16 cellular contexts compared by ENCODE assay signal in genomic region chr4:30744386-30744785, GRCh38. TPM values are rescaled to one million over a fixed set of nuclear protein-coding genes. Genes with fewer than 3 reads are reported as not detected.
"Had no signal": no experiment of that assay in that cellular context is flagged by ENCODE, and none has a peak within 500 bp of the region (broad histone marks: within the 10 kb centered on the region; RNA-seq: fewer than 3 reads in every experiment).

No MANE protein-coding gene starts in this region.

- H3K36me3 ChIP-seq: colonic mucosa, heart right ventricle, thyroid gland, vagina had no signal

- H3K27ac ChIP-seq: colonic mucosa, parathyroid adenoma, thyroid gland, vagina had no signal

- H3K9ac ChIP-seq: parathyroid adenoma had no signal

- H3K4me1 ChIP-seq: colonic mucosa, parathyroid adenoma, thyroid gland, vagina had no signal

- H3K9me3 ChIP-seq: colonic mucosa, heart right ventricle, mucosa of descending colon, thyroid gland, vagina had no signal

- H3K27me3 Mint-ChIP-seq: naive thymus-derived CD8-positive, alpha-beta T cell; stimulated activated memory B cell treated with anti-CD40 and anti-IgM and Interleukin-4, amounts not matched to agents 10 μg/mL and 1 μg/mL and 100 μg/mL, for 72 hours had no signal

- DNase-seq: activated CD4-positive, alpha-beta T cell treated with anti-CD3 and anti-CD28 coated beads, Interleukin-2, amount 50 U/mL, for 1 hour; activated naive CD4-positive, alpha-beta T cell treated with Interleukin-2 at 50 U/mL for 16 hours; caudate nucleus; colonic mucosa; heart right ventricle; left colon; mammary epithelial cell; mucosa of descending colon; naive thymus-derived CD8-positive, alpha-beta T cell; stimulated activated CD4-positive, alpha-beta T cell treated with anti-CD3 and anti-CD28 coated beads, Interleukin-2, amount 100 ng/mL, for 48 hours; thyroid gland had no signal

- H3K27ac Mint-ChIP-seq: naive thymus-derived CD8-positive, alpha-beta T cell; stimulated activated memory B cell treated with anti-CD40 and anti-IgM and Interleukin-4, amounts not matched to agents 10 μg/mL and 1 μg/mL and 100 μg/mL, for 72 hours had no signal

- H3K4me1 Mint-ChIP-seq: naive thymus-derived CD8-positive, alpha-beta T cell; stimulated activated memory B cell treated with anti-CD40 and anti-IgM and Interleukin-4, amounts not matched to agents 10 μg/mL and 1 μg/mL and 100 μg/mL, for 72 hours had no signal

- H3K4me3 ChIP-seq: colonic mucosa, heart right ventricle, mucosa of descending colon, thyroid gland, vagina had no signal

- H3K4me3 Mint-ChIP-seq: naive thymus-derived CD8-positive, alpha-beta T cell; stimulated activated memory B cell treated with anti-CD40 and anti-IgM and Interleukin-4, amounts not matched to agents 10 μg/mL and 1 μg/mL and 100 μg/mL, for 72 hours had no signal

- H3K36me3 Mint-ChIP-seq: naive thymus-derived CD8-positive, alpha-beta T cell; stimulated activated memory B cell treated with anti-CD40 and anti-IgM and Interleukin-4, amounts not matched to agents 10 μg/mL and 1 μg/mL and 100 μg/mL, for 72 hours had no signal

- H3K27me3 ChIP-seq: colonic mucosa, heart right ventricle, thyroid gland, vagina had no signal

- ATAC-seq: activated CD4-positive, CD25-positive, alpha-beta regulatory T cell treated with anti-CD3 and anti-CD28 coated beads, Interleukin-2, amount 50 U/mL, for 24 hours; left colon; mucosa of descending colon; naive thymus-derived CD8-positive, alpha-beta T cell; stimulated activated memory B cell treated with anti-CD40 and anti-IgM and Interleukin-4, amounts not matched to agents 10 μg/mL and 1 μg/mL and 100 μg/mL, for 72 hours had no signal

RNA-seq across cellular contexts. Expression of gene PCDH7, which starts 24.2 kb away (rescaled TPM):
- total RNA-seq: activated CD8-positive, alpha-beta memory T cell treated with anti-CD3 and anti-CD28 coated beads for 36 hours; naive thymus-derived CD8-positive, alpha-beta T cell had no signal
